ENCODE assay signal across 22 cellular contexts in the genomic region with DNA sequence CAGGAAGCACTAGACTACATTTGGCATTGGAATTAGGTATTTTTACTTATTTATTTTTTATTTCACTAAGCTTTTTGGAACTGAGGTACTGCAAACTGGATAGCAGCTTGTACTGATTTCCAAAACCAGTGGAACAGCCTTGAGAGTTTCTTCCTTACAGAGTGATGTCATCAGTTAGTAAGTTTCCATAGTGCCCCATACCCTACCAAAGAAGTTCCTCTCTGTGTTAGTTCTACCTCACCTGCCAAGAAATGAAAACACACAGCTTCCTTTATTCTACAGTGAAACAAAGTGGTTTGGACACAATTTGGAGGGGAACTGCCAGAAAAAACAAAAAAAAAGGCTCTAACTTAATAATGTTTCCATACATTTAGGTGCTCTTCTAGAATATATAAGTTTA.
"Had no signal": no experiment of that assay in that cellular context is flagged by ENCODE, and none has a peak within 500 bp of the region (broad histone marks: within the 10 kb centered on the region; RNA-seq: fewer than 3 reads in every experiment).

No MANE protein-coding gene starts in this region.

- H3K4me3 ChIP-seq: colonic mucosa, dorsolateral prefrontal cortex, esophagus squamous epithelium, mucosa of descending colon, sigmoid colon, skin epidermis, testis, tibial nerve, upper lobe of right lung, vagina had no signal

- DNase-seq: colonic mucosa; dorsolateral prefrontal cortex; effector CD8-positive, alpha-beta T cell; esophagus squamous epithelium; foreskin melanocyte; head of caudate nucleus; hippocampal formation; islet precursor cell; mammary epithelial cell; mucosa of descending colon; naive thymus-derived CD8-positive, alpha-beta T cell; posterior cingulate gyrus; sigmoid colon; stimulated activated CD4-positive, alpha-beta T cell treated with anti-CD3 and anti-CD28 coated beads, Interleukin-2, amount 100 ng/mL, for 24 hours; stimulated activated CD4-positive, alpha-beta T cell treated with anti-CD3 and anti-CD28 coated beads, Interleukin-4, amount 100 ng/mL, for 4 hours; stimulated activated naive B cell treated with anti-CD40 and anti-IgM and Interleukin-4, amounts not matched to agents 10 μg/mL and 1 μg/mL and 100 μg/mL, for 72 hours; stimulated activated naive CD8-positive, alpha-beta T cell treated with anti-CD3 and anti-CD28 coated beads, Interleukin-15, amount 100 ng/mL, for 72 hours; testis; upper lobe of right lung had no signal

- H3K36me3 ChIP-seq: colonic mucosa, esophagus squamous epithelium, sigmoid colon, tibial nerve, upper lobe of right lung, vagina had no signal

- H3K27me3 ChIP-seq: colonic mucosa, dorsolateral prefrontal cortex, esophagus squamous epithelium, sigmoid colon, testis, tibial nerve, upper lobe of right lung, vagina had no signal
